ENCODE assay signal across 9 cellular contexts in genomic region chr20:62650551-62651284, GRCh38. TPM values are rescaled to one million over a fixed set of nuclear protein-coding genes. Genes with fewer than 3 reads are reported as not detected.
DNase-seq lines count a peak whose midpoint lies in the region; ATAC-seq and TF ChIP-seq lines count a peak whose summit lies in the region.
"Had no signal": no experiment of that assay in that cellular context is flagged by ENCODE, and none has a peak within 500 bp of the region (broad histone marks: within the 10 kb centered on the region; RNA-seq: fewer than 3 reads in every experiment).

No MANE protein-coding gene starts in this region.

- no peaks in the 10 kb centered on the region for H3K9me3 Mint-ChIP-seq in activated naive CD4-positive, alpha-beta T cell treated with anti-CD3 and anti-CD28 coated beads, Interleukin-2, amount 10 ng/mL, durations not matched to agents 7 days and 5 days
- no peaks in the 10 kb centered on the region for H3K9me3 Mint-ChIP-seq in activated T-helper 17 cell treated with anti-CD3 and anti-CD28 coated beads, Interleukin-2, amount 50 U/mL, for 72 hours
- H3K9me3 Mint-ChIP-seq in type B pancreatic cell: no peaks in the 10 kb centered on the region

- H3K9me3 ChIP-seq in muscle layer of duodenum (ENCODE audit: control insufficient read depth in 1 of 2, low read length in 2 of 2) (no peaks in the 10 kb centered on the region), mesenchymal stem cell (ENCODE audit: control insufficient read depth, low read length) (no peaks in the 10 kb centered on the region)

- ATAC-seq in activated T-helper 17 cell treated with anti-CD3 and anti-CD28 coated beads, Interleukin-2, amount 50 U/mL, for 72 hours (replicated peaks): no peak

- H3K14ac ChIP-seq in mesenchymal stem cell (ENCODE audit: low read length in 2 of 2): no peak overlapping the region

- H3K27ac Mint-ChIP-seq in activated naive CD4-positive, alpha-beta T cell treated with anti-CD3 and anti-CD28 coated beads, Interleukin-2, amount 10 ng/mL, durations not matched to agents 7 days and 5 days: peak overlapping the region; percentile 99
- H3K27ac Mint-ChIP-seq in activated T-helper 17 cell treated with anti-CD3 and anti-CD28 coated beads, Interleukin-2, amount 50 U/mL, for 72 hours: peak overlapping the region; percentile 94
- peak overlapping the region; percentile 94 for H3K27ac Mint-ChIP-seq in type B pancreatic cell

- H3K36me3 ChIP-seq in muscle layer of duodenum (ENCODE audit: control insufficient read depth in 1 of 2, insufficient read depth in 2 of 2, low read length in 2 of 2): no peaks in the 10 kb centered on the region
- peaks cover 0 to 69% of the 10 kb centered on the region in 2 experiments for H3K36me3 ChIP-seq in mesenchymal stem cell (ENCODE audit: control insufficient read depth in 1 of 2, insufficient read depth in 2 of 2, low read depth in 1 of 2, low read length in 2 of 2)

- H3K36me3 Mint-ChIP-seq in activated naive CD4-positive, alpha-beta T cell treated with anti-CD3 and anti-CD28 coated beads, Interleukin-2, amount 10 ng/mL, durations not matched to agents 7 days and 5 days: peaks cover 39% of the 10 kb centered on the region
- peaks cover 27% of the 10 kb centered on the region for H3K36me3 Mint-ChIP-seq in activated T-helper 17 cell treated with anti-CD3 and anti-CD28 coated beads, Interleukin-2, amount 50 U/mL, for 72 hours (ENCODE audit: low read depth)
- no peaks in the 10 kb centered on the region for H3K36me3 Mint-ChIP-seq in type B pancreatic cell

- H2BK120ac ChIP-seq in mesenchymal stem cell (ENCODE audit: low read depth, low read length): no peak overlapping the region

- no peak overlapping the region for H2AFZ ChIP-seq in mesenchymal stem cell (ENCODE audit: low read depth, low read length)

- H4K91ac ChIP-seq in mesenchymal stem cell (ENCODE audit: low read length): no peak overlapping the region

- H2BK15ac ChIP-seq in mesenchymal stem cell (ENCODE audit: low read depth, poor library complexity, severe bottlenecking): no peak overlapping the region

- H3K4me2 ChIP-seq in mesenchymal stem cell (ENCODE audit: low read length, poor library complexity, severe bottlenecking): no peak overlapping the region

- H3K18ac ChIP-seq in mesenchymal stem cell (ENCODE audit: low read depth in 1 of 2, low read length in 2 of 2): no peak overlapping the region

- H3K23ac ChIP-seq in mesenchymal stem cell (ENCODE audit: low read length in 2 of 2): no peak overlapping the region

- no peak overlapping the region for H3K9ac ChIP-seq in mesenchymal stem cell (ENCODE audit: low read length)

- no peak overlapping the region for H3K4ac ChIP-seq in mesenchymal stem cell (ENCODE audit: low read depth in 1 of 2, low read length in 2 of 2)

- peak overlapping the region; percentile 78 for H3K27ac ChIP-seq in muscle layer of duodenum (ENCODE audit: low read length)
- no peak overlapping the region for H3K27ac ChIP-seq in mesenchymal stem cell (ENCODE audit: low read length, poor library complexity, severe bottlenecking)

- no peak overlapping the region for H3K4me3 ChIP-seq in muscle layer of duodenum (ENCODE audit: low read depth in 1 of 2, low read length in 2 of 2)
- H3K4me3 ChIP-seq in mesenchymal stem cell (ENCODE audit: insufficient read depth in 1 of 2, low read depth in 1 of 2, low read length in 2 of 2): no peak overlapping the region

- CTCF ChIA-PET in activated naive CD4-positive, alpha-beta T cell treated with anti-CD3 and anti-CD28 coated beads, Interleukin-2, amount 10 ng/mL, durations not matched to agents 7 days and 5 days (lab: Charles Lee): interaction anchor here (0.6 to 2.1 kb wide), 7 partner anchors 8 to 1246 kb away, joined by 3 to 8 read pairs (median 5); partner anchors contain the start of gene SLCO4A1

- no peak overlapping the region for H2BK5ac ChIP-seq in mesenchymal stem cell (ENCODE audit: low read depth, low read length, poor library complexity, severe bottlenecking)

- TF ChIP-seq CTCF in type B pancreatic cell (conservative IDR thresholded peaks at IDR 0.05): no peak

- no peak overlapping the region for H4K8ac ChIP-seq in mesenchymal stem cell (ENCODE audit: low read length)

- H3K4me1 Mint-ChIP-seq in activated naive CD4-positive, alpha-beta T cell treated with anti-CD3 and anti-CD28 coated beads, Interleukin-2, amount 10 ng/mL, durations not matched to agents 7 days and 5 days: peaks cover 80% of the 10 kb centered on the region
- peaks cover 30% of the 10 kb centered on the region for H3K4me1 Mint-ChIP-seq in activated T-helper 17 cell treated with anti-CD3 and anti-CD28 coated beads, Interleukin-2, amount 50 U/mL, for 72 hours
- H3K4me1 Mint-ChIP-seq in type B pancreatic cell (ENCODE audit: unreplicated experiment): peaks cover 29% of the 10 kb centered on the region

- H2AK5ac ChIP-seq in mesenchymal stem cell (ENCODE audit: low read length, severe bottlenecking): no peak overlapping the region

- no peak overlapping the region for H2BK12ac ChIP-seq in mesenchymal stem cell (ENCODE audit: low read length in 2 of 2)

- H3K4me1 ChIP-seq in muscle layer of duodenum (ENCODE audit: control insufficient read depth in 1 of 2, insufficient read depth in 2 of 2, low read length in 2 of 2) (peaks cover 8 to 17% of the 10 kb centered on the region in 2 donors), mesenchymal stem cell (ENCODE audit: control insufficient read depth, insufficient read depth, low read depth, low read length) (peaks cover 40% of the 10 kb centered on the region)

- 90% methylated on average over 24 of the region's 24 CpGs for WGBS in mesenchymal stem cell

- peaks cover 36% of the 10 kb centered on the region for H3K79me1 ChIP-seq in mesenchymal stem cell (replicated peaks; ENCODE audit: low read length, poor library complexity, severe bottlenecking)

- H3K27me3 ChIP-seq in muscle layer of duodenum (ENCODE audit: low read depth, low read length) (no peaks in the 10 kb centered on the region), mesenchymal stem cell (ENCODE audit: control insufficient read depth in 1 of 2, insufficient read depth in 1 of 2, low read length in 2 of 2) (no peaks in the 10 kb centered on the region)

- DNase-seq in activated naive CD4-positive, alpha-beta T cell treated with anti-CD3 and anti-CD28 coated beads, Interleukin-2, amount 10 ng/mL, durations not matched to agents 7 days and 5 days: no peak
- DNase-seq in activated naive CD4-positive, alpha-beta T cell treated with anti-CD3 and anti-CD28 coated beads, Interleukin-2, amount 50 U/mL, for 16 hours: no peak
- no peak for DNase-seq in type B pancreatic cell (ENCODE audit: extremely low spot score, unreplicated experiment)
- no peak for DNase-seq in central memory CD4-positive, alpha-beta T cell
- DNase-seq in mesenchymal stem cell: no peak
- no peak for DNase-seq in OCI-M2 (lab: John Stamatoyannopoulos, UW; ENCODE audit: unreplicated experiment)

- H3K27me3 Mint-ChIP-seq in activated naive CD4-positive, alpha-beta T cell treated with anti-CD3 and anti-CD28 coated beads, Interleukin-2, amount 10 ng/mL, durations not matched to agents 7 days and 5 days: no peaks in the 10 kb centered on the region
- H3K27me3 Mint-ChIP-seq in activated T-helper 17 cell treated with anti-CD3 and anti-CD28 coated beads, Interleukin-2, amount 50 U/mL, for 72 hours: no peaks in the 10 kb centered on the region
- H3K27me3 Mint-ChIP-seq in type B pancreatic cell: peaks cover 5% of the 10 kb centered on the region

- peak overlapping the region; percentile 77 for H3K4me3 Mint-ChIP-seq in activated naive CD4-positive, alpha-beta T cell treated with anti-CD3 and anti-CD28 coated beads, Interleukin-2, amount 10 ng/mL, durations not matched to agents 7 days and 5 days
- H3K4me3 Mint-ChIP-seq in activated T-helper 17 cell treated with anti-CD3 and anti-CD28 coated beads, Interleukin-2, amount 50 U/mL, for 72 hours: peak overlapping the region; percentile 84
- H3K4me3 Mint-ChIP-seq in type B pancreatic cell: peak overlapping the region; percentile 36

RNA-seq across cellular contexts. Expression of gene SLCO4A1, which starts 8.4 kb away (rescaled TPM):
- total RNA-seq in activated T-helper 17 cell treated with anti-CD3 and anti-CD28 coated beads, Interleukin-2, amount 50 U/mL, for 72 hours: 10 to 100 TPM; 41.1 to 53.6 TPM
- 2.6 and 5.3 TPM in 2 replicates for total RNA-seq in type B pancreatic cell (ENCODE audit: low replicate concordance)
- polyA plus RNA-seq in mesenchymal stem cell (2013, experiment 1 of 2): not detected
- polyA plus RNA-seq in mesenchymal stem cell (2013, experiment 2 of 2): not detected

RNA-seq across cellular contexts. Expression of gene NTSR1, which starts 57.9 kb away (rescaled TPM):
- total RNA-seq in activated T-helper 17 cell treated with anti-CD3 and anti-CD28 coated beads, Interleukin-2, amount 50 U/mL, for 72 hours: not detected
- total RNA-seq in type B pancreatic cell (ENCODE audit: low replicate concordance): 0.24 TPM in 1 of 2 replicates, not detected in the other
- polyA plus RNA-seq in mesenchymal stem cell (2013, experiment 1 of 2): 0.01 TPM
- 0.07 TPM for polyA plus RNA-seq in mesenchymal stem cell (2013, experiment 2 of 2)
- total RNA-seq: SK-MEL-5 had no signal
